ENCODE assay signal across 11 cellular contexts in the genomic region with DNA sequence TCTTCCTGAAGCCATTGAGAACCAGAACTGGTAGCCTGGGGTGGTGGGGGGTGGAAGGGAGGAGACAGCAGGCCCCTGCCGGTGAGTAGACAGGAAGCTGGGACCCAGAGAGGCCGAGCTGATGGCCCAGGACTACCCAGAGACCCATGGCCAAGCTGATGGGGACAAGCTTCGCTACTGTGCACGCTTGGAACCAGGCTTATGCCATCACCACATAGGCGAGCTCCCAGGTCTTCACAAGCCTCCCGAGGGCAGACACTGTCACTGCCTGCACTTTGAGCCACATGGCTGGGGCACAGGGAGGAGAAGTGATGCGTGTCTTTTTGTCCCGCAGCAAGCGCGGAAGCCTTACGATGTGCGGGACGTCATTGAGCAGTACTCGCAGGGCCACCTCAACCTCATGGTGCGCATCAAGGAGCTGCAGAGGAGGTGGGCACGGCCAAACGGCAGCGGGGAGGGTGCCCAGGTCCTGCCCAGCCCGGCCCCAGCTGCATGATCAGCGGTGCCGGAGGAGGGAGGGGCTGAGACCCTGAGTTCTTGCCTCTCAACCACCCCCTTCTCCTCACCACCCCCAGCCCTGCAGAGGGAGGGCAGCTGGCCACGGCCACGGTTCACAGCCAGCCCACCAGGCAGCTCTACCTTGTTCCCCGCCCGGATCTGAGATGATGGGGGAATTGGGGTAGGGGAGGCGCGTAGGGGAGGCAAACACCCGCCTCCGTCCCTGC.
A peak's percentile ranks its signal among the peaks of the same experiment; 100 is the strongest.
DNase-seq lines count a peak whose midpoint lies in the region; TF ChIP-seq lines count a peak whose summit lies in the region.
"Had no signal": no experiment of that assay in that cellular context is flagged by ENCODE, and none has a peak within 500 bp of the region (broad histone marks: within the 10 kb centered on the region; RNA-seq: fewer than 3 reads in every experiment).

No MANE protein-coding gene starts in this region.

- H3K27me3 ChIP-seq in Peyer's patch (no peaks in the 10 kb centered on the region), prostate gland (replicated peaks; ENCODE audit: insufficient read depth) (no peaks in the 10 kb centered on the region), GM23248 (replicated peaks; ENCODE audit: insufficient read depth) (peaks cover 17% of the 10 kb centered on the region)

- peaks cover 1% of the 10 kb centered on the region for H3K36me3 Mint-ChIP-seq in activated naive CD4-positive, alpha-beta T cell treated with anti-CD3 and anti-CD28 coated beads, Interleukin-2, amount 10 ng/mL, durations not matched to agents 7 days and 5 days
- H3K36me3 Mint-ChIP-seq in glutamatergic neuron (ENCODE audit: unreplicated experiment) = peaks cover 4% of the 10 kb centered on the region

- H3K9me2 ChIP-seq in GM23248 (ENCODE audit: insufficient read depth) = no peaks in the 10 kb centered on the region

- no peaks in the 10 kb centered on the region for H3K9me3 Mint-ChIP-seq in activated naive CD4-positive, alpha-beta T cell treated with anti-CD3 and anti-CD28 coated beads, Interleukin-2, amount 10 ng/mL, durations not matched to agents 7 days and 5 days
- peaks cover 3% of the 10 kb centered on the region for H3K9me3 Mint-ChIP-seq in glutamatergic neuron (ENCODE audit: unreplicated experiment)

- DNase-seq in activated naive CD4-positive, alpha-beta T cell treated with anti-CD3 and anti-CD28 coated beads, Interleukin-2, amount 10 ng/mL, durations not matched to agents 7 days and 5 days = peak; percentile 15
- DNase-seq in activated naive CD4-positive, alpha-beta T cell (lab: John Stamatoyannopoulos, UW) = no peak
- DNase-seq in Peyer's patch (peak; percentile 6 to 42 (median 28)), glutamatergic neuron (peak; percentile 10), prostate gland (ENCODE audit: low spot score) (peak; percentile 3), GM23248 (no peak), NCI-H526 treated with DMSO at 0.1 percent for 48 hours (lab: John Stamatoyannopoulos, UW) (no peak)
- DNase-seq in stimulated activated naive CD4-positive, alpha-beta T cell treated with Interleukin-2 at 50 U/mL for 16 hours (lab: John Stamatoyannopoulos, UW) = no peak
- DNase-seq: anterior cingulate cortex, dermis blood vessel endothelial cell had no signal

- no peaks in the 10 kb centered on the region for H4K20me1 ChIP-seq in GM23248 (ENCODE audit: insufficient read depth)

- H3K4me1 Mint-ChIP-seq in activated naive CD4-positive, alpha-beta T cell treated with anti-CD3 and anti-CD28 coated beads, Interleukin-2, amount 10 ng/mL, durations not matched to agents 7 days and 5 days = peaks cover 10% of the 10 kb centered on the region
- H3K4me1 Mint-ChIP-seq in glutamatergic neuron (ENCODE audit: low read depth, unreplicated experiment) = peaks cover 9% of the 10 kb centered on the region

- TF ChIP-seq POLR2A in Peyer's patch (IDR thresholded peaks at IDR 0.05) (no peak), prostate gland (IDR thresholded peaks at IDR 0.05) (no peak)

- TF ChIP-seq CTCF in Peyer's patch (IDR thresholded peaks at IDR 0.05) (no peak), glutamatergic neuron (IDR thresholded peaks at IDR 0.05; ENCODE audit: partially characterized antibody, unreplicated experiment) (no peak), prostate gland (IDR thresholded peaks at IDR 0.05) (no peak)

- intact Hi-C loops in prostate gland (cut with DNase I) = loop anchor here (5.0 kb wide), 3 partner anchors 52 to 243 kb away; no protein-coding TSS in a partner anchor

- WGBS in prostate gland = 90% methylated on average over 29 of the region's 29 CpGs
- WGBS in GM23248 (ENCODE audit: low coverage in 1 of 2, low lambda C conversion rate in 2 of 2, missing lambda C conversion rate in 2 of 2), 2 experiments = 77 to 81% methylated on average over 20 to 29 of the region's 29 CpGs

- no peaks in the 10 kb centered on the region for H3F3A ChIP-seq in GM23248 (ENCODE audit: insufficient read depth)

- no peak overlapping the region for H2AFZ ChIP-seq in GM23248

- H3K9ac ChIP-seq in GM23248 = no peak overlapping the region

- H3K36me3 ChIP-seq in Peyer's patch (no peaks in the 10 kb centered on the region), prostate gland (no peaks in the 10 kb centered on the region), GM23248 (ENCODE audit: low read depth) (no peaks in the 10 kb centered on the region)

- H3K27ac ChIP-seq in Peyer's patch (no peak overlapping the region), prostate gland (no peak overlapping the region), GM23248 (no peak overlapping the region)

- no peak overlapping the region for H3K4me3 Mint-ChIP-seq in activated naive CD4-positive, alpha-beta T cell treated with anti-CD3 and anti-CD28 coated beads, Interleukin-2, amount 10 ng/mL, durations not matched to agents 7 days and 5 days
- H3K4me3 Mint-ChIP-seq in glutamatergic neuron (ENCODE audit: unreplicated experiment) = no peak overlapping the region

- no peak overlapping the region for H3K27ac Mint-ChIP-seq in activated naive CD4-positive, alpha-beta T cell treated with anti-CD3 and anti-CD28 coated beads, Interleukin-2, amount 10 ng/mL, durations not matched to agents 7 days and 5 days
- H3K27ac Mint-ChIP-seq in glutamatergic neuron (ENCODE audit: unreplicated experiment) = no peak overlapping the region

- H3K9me3 ChIP-seq in Peyer's patch = no peaks in the 10 kb centered on the region
- H3K9me3 ChIP-seq in prostate gland = no peaks in the 10 kb centered on the region
- H3K9me3 ChIP-seq in GM23248 (ENCODE audit: low read depth) = no peaks in the 10 kb centered on the region
- H3K9me3 ChIP-seq: Caco-2 had no signal

- H3K79me2 ChIP-seq in GM23248 (ENCODE audit: insufficient read depth) = no peaks in the 10 kb centered on the region

- no peak overlapping the region for H3K4me3 ChIP-seq in Peyer's patch
- no peak overlapping the region for H3K4me3 ChIP-seq in prostate gland
- no peak overlapping the region for H3K4me3 ChIP-seq in GM23248

- in situ Hi-C loops in GM23248 (cut with MboI) = no loop called here

- H3K4me1 ChIP-seq in Peyer's patch (peaks cover 0 to 33% (median 4%) of the 10 kb centered on the region in 4 donors), prostate gland (replicated peaks) (peaks cover 9% of the 10 kb centered on the region), GM23248 (ENCODE audit: insufficient read depth) (0 out of 2 replicates have a peak, but pooled peaks cover 3% of the 10 kb centered on the region)

- H3K27me3 Mint-ChIP-seq in activated naive CD4-positive, alpha-beta T cell treated with anti-CD3 and anti-CD28 coated beads, Interleukin-2, amount 10 ng/mL, durations not matched to agents 7 days and 5 days = no peaks in the 10 kb centered on the region
- H3K27me3 Mint-ChIP-seq in glutamatergic neuron (ENCODE audit: unreplicated experiment) = peaks cover 1% of the 10 kb centered on the region

- CTCF ChIA-PET in activated naive CD4-positive, alpha-beta T cell treated with anti-CD3 and anti-CD28 coated beads, Interleukin-2, amount 10 ng/mL, durations not matched to agents 7 days and 5 days (lab: Charles Lee) = no interaction called here

- no peak overlapping the region for H3K4me2 ChIP-seq in GM23248 (ENCODE audit: unreplicated experiment)

Comparison
In these comparisons a context has a peak if more than half of its experiments do, and no peak if none do; other contexts are left out.
1. DNase-seq: peak in activated naive CD4-positive, alpha-beta T cell treated with anti-CD3 and anti-CD28 coated beads, Interleukin-2, amount 10 ng/mL, durations not matched to agents 7 days and 5 days (single experiment), Peyer's patch (3 of 3), glutamatergic neuron (single experiment) and prostate gland (single experiment); none in activated naive CD4-positive, alpha-beta T cell (0 of 4), GM23248 (single experiment), NCI-H526 treated with DMSO at 0.1 percent for 48 hours (single experiment) and stimulated activated naive CD4-positive, alpha-beta T cell treated with Interleukin-2 at 50 U/mL for 16 hours (single experiment).